ENCODE assay signal across 1 cellular context in genomic region chr1:6506210-6507036, GRCh38.
TF ChIP-seq lines count a peak whose summit lies in the region.

No MANE protein-coding gene starts in this region.

TF ChIP-seq in H1, 55 proteins besides CTCF, POLR2A, EP300 and RAD21:
- TF ChIP-seq RBBP5 (IDR thresholded peaks at IDR 0.05; ENCODE audit: borderline replicate concordance, low read depth, low read length) = no peak
- no peak for TF ChIP-seq GTF2F1 (IDR thresholded peaks at IDR 0.05; ENCODE audit: borderline replicate concordance, low read depth, low read length)
- no peak for TF ChIP-seq BCL11A (IDR thresholded peaks at IDR 0.05; ENCODE audit: low read depth in 2 of 2, low read length in 2 of 2)
- no peak for TF ChIP-seq SUZ12 (IDR thresholded peaks at IDR 0.05; ENCODE audit: low read length)
- no peak for TF ChIP-seq BRCA1 (IDR thresholded peaks at IDR 0.05; ENCODE audit: low read depth, low read length)
- TF ChIP-seq ASH2L (IDR thresholded peaks at IDR 0.05; ENCODE audit: low read length) = no peak
- TF ChIP-seq SAP30 (IDR thresholded peaks at IDR 0.05; ENCODE audit: insufficient read depth, insufficient replicate concordance, low read length) = no peak
- TF ChIP-seq RXRA (IDR thresholded peaks at IDR 0.05; ENCODE audit: insufficient read depth, low read depth, low read length) = no peak
- no peak for TF ChIP-seq CTBP2 (IDR thresholded peaks at IDR 0.05; ENCODE audit: borderline replicate concordance, insufficient read depth, insufficient read length, low read length)
- TF ChIP-seq ATF3 (IDR thresholded peaks at IDR 0.05; ENCODE audit: insufficient read depth, low read depth, low read length) = no peak
- TF ChIP-seq CHD1 (IDR thresholded peaks at IDR 0.05; ENCODE audit: low read depth, low read length) = no peak
- no peak for TF ChIP-seq POLR2AphosphoS5 (IDR thresholded peaks at IDR 0.05; ENCODE audit: low read depth, low read length)
- TF ChIP-seq JUND (IDR thresholded peaks at IDR 0.05; ENCODE audit: low read length) = no peak
- no peak for TF ChIP-seq SP2 (IDR thresholded peaks at IDR 0.05; ENCODE audit: low read length)
- no peak for TF ChIP-seq TAF1 (IDR thresholded peaks at IDR 0.05; ENCODE audit: low read depth, low read length)
TF ChIP-seq in H1: peak in this region for 0.
